1 cellular context compared by ENCODE assay signal in the genomic region with DNA sequence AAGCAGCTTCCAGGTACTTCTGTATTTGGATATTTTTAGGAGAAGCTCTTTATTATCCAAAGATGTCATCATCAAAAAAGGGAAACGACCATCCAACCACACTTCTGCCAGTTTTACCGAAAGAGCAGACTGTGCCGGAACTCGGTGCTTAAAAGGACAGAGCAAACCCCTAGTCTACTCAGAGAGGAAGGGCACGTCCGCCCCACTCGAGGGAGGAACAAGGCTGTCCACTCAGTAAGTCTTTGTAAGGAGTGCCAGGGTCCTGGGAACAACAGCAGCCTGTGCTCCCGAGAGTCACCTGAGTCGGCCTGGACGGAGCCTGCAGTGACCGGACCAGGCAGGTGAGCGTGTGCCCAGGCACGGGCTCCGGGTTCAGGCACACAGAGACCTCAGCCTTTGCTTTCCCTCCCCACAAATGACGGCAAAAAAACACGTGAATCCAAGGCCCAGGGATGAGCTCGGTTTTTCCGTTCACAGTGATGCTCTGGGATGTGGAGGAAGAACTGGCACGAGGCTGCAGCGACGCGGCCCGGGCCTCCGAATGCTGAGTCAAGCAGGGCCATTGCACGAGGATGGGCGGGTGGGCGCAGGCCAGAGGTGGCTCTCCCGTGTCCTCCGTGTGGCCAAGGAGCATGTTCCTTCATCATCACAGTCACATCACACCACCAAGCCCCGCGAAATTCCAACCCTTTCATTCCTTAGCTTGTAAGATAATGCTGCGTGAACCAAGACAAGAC.
TF ChIP-seq lines count a peak whose summit lies in the region.

No MANE protein-coding gene starts in this region.

TF ChIP-seq in GM12878, 131 proteins besides CTCF, POLR2A, EP300 and RAD21:
- no peak for TF ChIP-seq NRF1 (conservative IDR thresholded peaks at IDR 0.05; ENCODE audit: low read depth, low read length)
- no peak for TF ChIP-seq RB1 (IDR thresholded peaks at IDR 0.05; ENCODE audit: borderline replicate concordance)
- no peak for TF ChIP-seq TARDBP (IDR thresholded peaks at IDR 0.05; ENCODE audit: borderline replicate concordance)
- TF ChIP-seq, protein P1, sequence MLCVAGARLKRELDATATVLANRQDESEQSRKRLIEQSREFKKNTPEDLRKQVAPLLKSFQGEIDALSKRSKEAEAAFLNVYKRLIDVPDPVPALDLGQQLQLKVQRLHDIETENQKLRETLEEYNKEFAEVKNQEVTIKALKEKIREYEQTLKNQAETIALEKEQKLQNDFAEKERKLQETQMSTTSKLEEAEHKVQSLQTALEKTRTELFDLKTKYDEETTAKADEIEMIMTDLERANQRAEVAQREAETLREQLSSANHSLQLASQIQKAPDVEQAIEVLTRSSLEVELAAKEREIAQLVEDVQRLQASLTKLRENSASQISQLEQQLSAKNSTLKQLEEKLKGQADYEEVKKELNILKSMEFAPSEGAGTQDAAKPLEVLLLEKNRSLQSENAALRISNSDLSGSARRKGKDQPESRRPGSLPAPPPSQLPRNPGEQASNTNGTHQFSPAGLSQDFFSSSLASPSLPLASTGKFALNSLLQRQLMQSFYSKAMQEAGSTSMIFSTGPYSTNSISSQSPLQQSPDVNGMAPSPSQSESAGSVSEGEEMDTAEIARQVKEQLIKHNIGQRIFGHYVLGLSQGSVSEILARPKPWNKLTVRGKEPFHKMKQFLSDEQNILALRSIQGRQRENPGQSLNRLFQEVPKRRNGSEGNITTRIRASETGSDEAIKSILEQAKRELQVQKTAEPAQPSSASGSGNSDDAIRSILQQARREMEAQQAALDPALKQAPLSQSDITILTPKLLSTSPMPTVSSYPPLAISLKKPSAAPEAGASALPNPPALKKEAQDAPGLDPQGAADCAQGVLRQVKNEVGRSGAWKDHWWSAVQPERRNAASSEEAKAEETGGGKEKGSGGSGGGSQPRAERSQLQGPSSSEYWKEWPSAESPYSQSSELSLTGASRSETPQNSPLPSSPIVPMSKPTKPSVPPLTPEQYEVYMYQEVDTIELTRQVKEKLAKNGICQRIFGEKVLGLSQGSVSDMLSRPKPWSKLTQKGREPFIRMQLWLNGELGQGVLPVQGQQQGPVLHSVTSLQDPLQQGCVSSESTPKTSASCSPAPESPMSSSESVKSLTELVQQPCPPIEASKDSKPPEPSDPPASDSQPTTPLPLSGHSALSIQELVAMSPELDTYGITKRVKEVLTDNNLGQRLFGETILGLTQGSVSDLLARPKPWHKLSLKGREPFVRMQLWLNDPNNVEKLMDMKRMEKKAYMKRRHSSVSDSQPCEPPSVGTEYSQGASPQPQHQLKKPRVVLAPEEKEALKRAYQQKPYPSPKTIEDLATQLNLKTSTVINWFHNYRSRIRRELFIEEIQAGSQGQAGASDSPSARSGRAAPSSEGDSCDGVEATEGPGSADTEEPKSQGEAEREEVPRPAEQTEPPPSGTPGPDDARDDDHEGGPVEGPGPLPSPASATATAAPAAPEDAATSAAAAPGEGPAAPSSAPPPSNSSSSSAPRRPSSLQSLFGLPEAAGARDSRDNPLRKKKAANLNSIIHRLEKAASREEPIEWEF (IDR thresholded peaks at IDR 0.05; ENCODE audit: insufficient replicate concordance, low read depth, low read length): no peak
